1 cellular context compared by ENCODE assay signal in genomic region chr16:8588703-8589292, GRCh38.
TF ChIP-seq lines count a peak whose summit lies in the region.

No MANE protein-coding gene starts in this region.

TF ChIP-seq in WTC11, 78 proteins besides CTCF, POLR2A, EP300 and RAD21:
- TF ChIP-seq, protein P1, sequence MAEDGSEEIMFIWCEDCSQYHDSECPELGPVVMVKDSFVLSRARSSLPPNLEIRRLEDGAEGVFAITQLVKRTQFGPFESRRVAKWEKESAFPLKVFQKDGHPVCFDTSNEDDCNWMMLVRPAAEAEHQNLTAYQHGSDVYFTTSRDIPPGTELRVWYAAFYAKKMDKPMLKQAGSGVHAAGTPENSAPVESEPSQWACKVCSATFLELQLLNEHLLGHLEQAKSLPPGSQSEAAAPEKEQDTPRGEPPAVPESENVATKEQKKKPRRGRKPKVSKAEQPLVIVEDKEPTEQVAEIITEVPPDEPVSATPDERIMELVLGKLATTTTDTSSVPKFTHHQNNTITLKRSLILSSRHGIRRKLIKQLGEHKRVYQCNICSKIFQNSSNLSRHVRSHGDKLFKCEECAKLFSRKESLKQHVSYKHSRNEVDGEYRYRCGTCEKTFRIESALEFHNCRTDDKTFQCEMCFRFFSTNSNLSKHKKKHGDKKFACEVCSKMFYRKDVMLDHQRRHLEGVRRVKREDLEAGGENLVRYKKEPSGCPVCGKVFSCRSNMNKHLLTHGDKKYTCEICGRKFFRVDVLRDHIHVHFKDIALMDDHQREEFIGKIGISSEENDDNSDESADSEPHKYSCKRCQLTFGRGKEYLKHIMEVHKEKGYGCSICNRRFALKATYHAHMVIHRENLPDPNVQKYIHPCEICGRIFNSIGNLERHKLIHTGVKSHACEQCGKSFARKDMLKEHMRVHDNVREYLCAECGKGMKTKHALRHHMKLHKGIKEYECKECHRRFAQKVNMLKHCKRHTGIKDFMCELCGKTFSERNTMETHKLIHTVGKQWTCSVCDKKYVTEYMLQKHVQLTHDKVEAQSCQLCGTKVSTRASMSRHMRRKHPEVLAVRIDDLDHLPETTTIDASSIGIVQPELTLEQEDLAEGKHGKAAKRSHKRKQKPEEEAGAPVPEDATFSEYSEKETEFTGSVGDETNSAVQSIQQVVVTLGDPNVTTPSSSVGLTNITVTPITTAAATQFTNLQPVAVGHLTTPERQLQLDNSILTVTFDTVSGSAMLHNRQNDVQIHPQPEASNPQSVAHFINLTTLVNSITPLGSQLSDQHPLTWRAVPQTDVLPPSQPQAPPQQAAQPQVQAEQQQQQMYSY (CRISPR knock-in tag; IDR thresholded peaks at IDR 0.05) = peak; percentile 59
- TF ChIP-seq, protein P2, sequence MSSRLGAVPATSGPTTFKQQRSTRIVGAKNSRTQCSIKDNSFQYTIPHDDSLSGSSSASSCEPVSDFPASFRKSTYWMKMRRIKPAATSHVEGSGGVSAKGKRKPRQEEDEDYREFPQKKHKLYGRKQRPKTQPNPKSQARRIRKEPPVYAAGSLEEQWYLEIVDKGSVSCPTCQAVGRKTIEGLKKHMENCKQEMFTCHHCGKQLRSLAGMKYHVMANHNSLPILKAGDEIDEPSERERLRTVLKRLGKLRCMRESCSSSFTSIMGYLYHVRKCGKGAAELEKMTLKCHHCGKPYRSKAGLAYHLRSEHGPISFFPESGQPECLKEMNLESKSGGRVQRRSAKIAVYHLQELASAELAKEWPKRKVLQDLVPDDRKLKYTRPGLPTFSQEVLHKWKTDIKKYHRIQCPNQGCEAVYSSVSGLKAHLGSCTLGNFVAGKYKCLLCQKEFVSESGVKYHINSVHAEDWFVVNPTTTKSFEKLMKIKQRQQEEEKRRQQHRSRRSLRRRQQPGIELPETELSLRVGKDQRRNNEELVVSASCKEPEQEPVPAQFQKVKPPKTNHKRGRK (CRISPR knock-in tag; IDR thresholded peaks at IDR 0.05; ENCODE audit: borderline replicate concordance) = no peak
- 0 out of 2 replicates have a peak, but pooled peaks have one; percentile 15 for TF ChIP-seq ARID4B (CRISPR knock-in tag; IDR thresholded peaks at IDR 0.05; ENCODE audit: borderline replicate concordance)
- no peak for TF ChIP-seq ZBTB21 (CRISPR knock-in tag; IDR thresholded peaks at IDR 0.05; ENCODE audit: borderline replicate concordance)
- TF ChIP-seq ATF1 (CRISPR knock-in tag; IDR thresholded peaks at IDR 0.05) = no peak
- TF ChIP-seq, protein P3, sequence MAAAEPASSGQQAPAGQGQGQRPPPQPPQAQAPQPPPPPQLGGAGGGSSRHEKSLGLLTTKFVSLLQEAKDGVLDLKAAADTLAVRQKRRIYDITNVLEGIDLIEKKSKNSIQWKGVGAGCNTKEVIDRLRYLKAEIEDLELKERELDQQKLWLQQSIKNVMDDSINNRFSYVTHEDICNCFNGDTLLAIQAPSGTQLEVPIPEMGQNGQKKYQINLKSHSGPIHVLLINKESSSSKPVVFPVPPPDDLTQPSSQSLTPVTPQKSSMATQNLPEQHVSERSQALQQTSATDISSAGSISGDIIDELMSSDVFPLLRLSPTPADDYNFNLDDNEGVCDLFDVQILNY (CRISPR knock-in tag; IDR thresholded peaks at IDR 0.05) = 0 out of 2 replicates have a peak, but pooled peaks have one; percentile 32
